8 cellular contexts compared by ENCODE assay signal in genomic region chrX:38327007-38327774, GRCh38. TPM values are rescaled to one million over a fixed set of nuclear protein-coding genes. Genes with fewer than 3 reads are reported as not detected.
DNase-seq lines count a peak whose midpoint lies in the region; TF ChIP-seq lines count a peak whose summit lies in the region.

Gene RPGR, minus strand, starts transcription at chrX:38327509. Its CDS starts 142 bp downstream, at chrX:38327367.

- DNase-seq in G401 (ENCODE audit: low spot score) (peak; percentile 87), H9 (peak; percentile 94), activated gamma-delta T cell (lab: John Stamatoyannopoulos, UW) (peak; percentile 79), fibroblast of villous mesenchyme (ENCODE audit: low read depth) (peak; percentile 93), neural crest cell (ENCODE audit: low read depth, low spot score) (peak; percentile 83), stomach (peak; percentile 93)

- no peak within 1 kb of the TSS for H3K23ac ChIP-seq in H9 (ENCODE audit: insufficient read length, low read depth, low read length)

- peaks cover 50 to 51% of the 10 kb centered on the region in 2 experiments for H3K9me3 Mint-ChIP-seq in H9
- peaks cover 4% of the 10 kb centered on the region for H3K9me3 Mint-ChIP-seq in neural crest cell

- H3K9me3 ChIP-seq in H9 (ENCODE audit: control insufficient read depth, low read depth, low read length) (no peaks in the 10 kb centered on the region), Loucy (ENCODE audit: insufficient read depth, low read depth, low read length) (no peaks in the 10 kb centered on the region), stomach (peaks cover 0 to 3% (median 0%) of the 10 kb centered on the region in 4 donors)

- no peak within 1 kb of the TSS for H2BK120ac ChIP-seq in H9 (ENCODE audit: low read depth, low read length, poor library complexity, severe bottlenecking)

- TF ChIP-seq EP300 in stomach (IDR thresholded peaks at IDR 0.05): no peak

- H2BK5ac ChIP-seq in H9 (ENCODE audit: insufficient read length, low read length): no peak within 1 kb of the TSS

- no peak within 1 kb of the TSS for H2AK5ac ChIP-seq in H9 (ENCODE audit: insufficient read length, low read length)

- H3K36me3 ChIP-seq in Loucy (ENCODE audit: insufficient read depth, low read length) (no peaks in the 10 kb centered on the region), stomach (no peaks in the 10 kb centered on the region)

- H3K27ac ChIP-seq in H9 (ENCODE audit: insufficient read length, low read depth, low read length) (peak within 1 kb of the TSS; percentile 33), stomach (peak within 1 kb of the TSS; percentile 84 to 90 (median 85))

- H3K9me2 ChIP-seq in Loucy (replicated peaks; ENCODE audit: low read depth, low read length): no peaks in the 10 kb centered on the region

- H3K56ac ChIP-seq in H9 (ENCODE audit: insufficient read length, low read depth, low read length): no peak within 1 kb of the TSS

- no peaks in the 10 kb centered on the region for H3F3A ChIP-seq in Loucy (ENCODE audit: low read depth)

- H3K18ac ChIP-seq in H9 (ENCODE audit: insufficient read length, low read depth, low read length): peak within 1 kb of the TSS; percentile 93

- H2BK15ac ChIP-seq in H9 (ENCODE audit: low read depth, low read length): no peak within 1 kb of the TSS

- H3K14ac ChIP-seq in H9 (ENCODE audit: insufficient read depth, low read length): peak within 1 kb of the TSS; percentile 95

- no peak within 1 kb of the TSS for H4K8ac ChIP-seq in H9 (replicated peaks; ENCODE audit: insufficient read length, low read depth, low read length)

- H3K36me3 Mint-ChIP-seq in H9 (ENCODE audit: insufficient read depth in 1 of 3, low read depth in 3 of 3) (peaks cover 0 to 1% (median 0%) of the 10 kb centered on the region in 3 experiments; a peak in 2 of 7 replicates), neural crest cell (ENCODE audit: low read depth) (no peaks in the 10 kb centered on the region)

- H4K20me1 ChIP-seq in H9 (ENCODE audit: control insufficient read depth, insufficient read depth, insufficient read length) (no peaks in the 10 kb centered on the region), Loucy (ENCODE audit: insufficient read depth, low read length, poor library complexity, severe bottlenecking) (no peaks in the 10 kb centered on the region)

- peak within 1 kb of the TSS; percentile 89 to 99 (median 95); a peak in 5 of 7 replicates for H3K27ac Mint-ChIP-seq in H9
- H3K27ac Mint-ChIP-seq in neural crest cell (ENCODE audit: unreplicated experiment): peak within 1 kb of the TSS; percentile 99

- H3K79me1 ChIP-seq in H9 (ENCODE audit: insufficient read depth, low read depth, low read length, poor library complexity, severe bottlenecking): no peaks in the 10 kb centered on the region

- no peak within 1 kb of the TSS for H2BK12ac ChIP-seq in H9 (ENCODE audit: insufficient read length, low read depth, low read length)

- H3K4ac ChIP-seq in H9 (ENCODE audit: low read depth, low read length): no peak within 1 kb of the TSS

- intact Hi-C loops in stomach (cut with DNase I; ENCODE audit: low total_unique reads): no loop called here

- H3K79me2 ChIP-seq in H9 (ENCODE audit: insufficient read depth, low read length): no peaks in the 10 kb centered on the region
- H3K79me2 ChIP-seq in Loucy (ENCODE audit: insufficient read depth, low read length): peaks cover 47% of the 10 kb centered on the region

- H3K4me1 ChIP-seq in H9 (ENCODE audit: insufficient read depth, low read length) (no peaks in the 10 kb centered on the region), Loucy (ENCODE audit: insufficient read depth, low read length, poor library complexity, severe bottlenecking) (peaks cover 43% of the 10 kb centered on the region), stomach (peaks cover 0 to 19% (median 6%) of the 10 kb centered on the region in 4 donors)

- WGBS in H9 (ENCODE audit: extremely low coverage, insufficient read length, low lambda C conversion rate): no CpG with 5 or more reads among the region's 67 CpGs
- WGBS in stomach, 5 donors: 0 to 41% (median 6%) methylated on average over 10 to 67 of the region's 67 CpGs

- H2BK20ac ChIP-seq in H9 (ENCODE audit: low read depth, low read length, poor library complexity, severe bottlenecking): no peak within 1 kb of the TSS

- H3K4me1 Mint-ChIP-seq in H9 (peaks cover 3 to 8% of the 10 kb centered on the region in 2 experiments; a peak in 2 of 4 replicates), neural crest cell (peaks cover 16% of the 10 kb centered on the region)

- no peak within 1 kb of the TSS for H4K5ac ChIP-seq in H9 (ENCODE audit: insufficient read length, low read depth, low read length)

- no peak within 1 kb of the TSS for H2AFZ ChIP-seq in H9 (ENCODE audit: low read length)
- H2AFZ ChIP-seq in Loucy (ENCODE audit: low read length): peak within 1 kb of the TSS; percentile 79

- TF ChIP-seq CTCF in H9 (conservative IDR thresholded peaks at IDR 0.05) (peak; percentile 75), Loucy (conservative IDR thresholded peaks at IDR 0.05; ENCODE audit: low read length) (peak; percentile 64), fibroblast of villous mesenchyme (IDR thresholded peaks at IDR 0.05; ENCODE audit: insufficient read depth, low read depth, low read length) (peak; percentile 74), neural crest cell (conservative IDR thresholded peaks at IDR 0.05) (peak; percentile 73), stomach (IDR thresholded peaks at IDR 0.05) (peak in 5 of 7 experiments; percentile 54 to 76 (median 64))

- H4K91ac ChIP-seq in H9 (ENCODE audit: insufficient read length, low read depth, low read length): no peak within 1 kb of the TSS

- no peaks in the 10 kb centered on the region for H3K23me2 ChIP-seq in H9 (ENCODE audit: insufficient read length, low read depth, low read length, poor library complexity, severe bottlenecking)

- TF ChIP-seq POLR2A in Raji (IDR thresholded peaks at IDR 0.05; ENCODE audit: insufficient read depth, low read depth, low read length) (peak; percentile 48), stomach (IDR thresholded peaks at IDR 0.05) (peak in 1 of 4 donors; percentile 9)

- H3K27me3 Mint-ChIP-seq in H9 (ENCODE audit: low read depth): no peaks in the 10 kb centered on the region
- no peaks in the 10 kb centered on the region for H3K27me3 Mint-ChIP-seq in neural crest cell (ENCODE audit: low read depth)

- no peak within 1 kb of the TSS for H3T11ph ChIP-seq in H9 (ENCODE audit: low read length)

- H3K4me2 ChIP-seq in H9 (ENCODE audit: insufficient read depth, insufficient read length, low read length) (peak within 1 kb of the TSS; percentile 36), Loucy (ENCODE audit: low read depth, low read length, poor library complexity, severe bottlenecking) (peak within 1 kb of the TSS; percentile 99)

- H3K9ac ChIP-seq in H9 (ENCODE audit: extremely low read depth, insufficient read length, low read length) (peak within 1 kb of the TSS; percentile 76), Loucy (ENCODE audit: low read depth, low read length, poor library complexity, severe bottlenecking) (peak within 1 kb of the TSS; percentile 98)

- H3K4me3 Mint-ChIP-seq in H9 (peak within 1 kb of the TSS; percentile 84 to 91), neural crest cell (peak within 1 kb of the TSS; percentile 95)

- H3K27me3 ChIP-seq in H9 (ENCODE audit: insufficient read depth, low read length) (no peaks in the 10 kb centered on the region), Loucy (ENCODE audit: insufficient read depth, low read length, poor library complexity, severe bottlenecking) (no peaks in the 10 kb centered on the region), stomach (peaks cover 0 to 3% (median 0%) of the 10 kb centered on the region in 3 donors)

- H3K4me3 ChIP-seq in Loucy (ENCODE audit: low read length, poor library complexity, severe bottlenecking) (peak within 1 kb of the TSS; percentile 97), fibroblast of villous mesenchyme (ENCODE audit: low read depth, low read length) (peak within 1 kb of the TSS; percentile 75), stomach (peak within 1 kb of the TSS; percentile 49 to 69 (median 63))

- in situ Hi-C loops in G401 (cut with HindIII; ENCODE audit: low sequenced_read_pairs): no loop called here

RNA-seq across cellular contexts. Expression of gene RPGR, which starts in this region (rescaled TPM):
- total RNA-seq in G401 (2014; rRNA removed; shearing (Covaris generic)): 7.8 and 9.2 TPM in 2 replicates
- total RNA-seq in H9 (2021): 5.9 and 7.3 TPM in 2 replicates
- total RNA-seq in fibroblast of villous mesenchyme: 4.3 and 6.8 TPM in 2 replicates
- 9.1 and 9.2 TPM in 2 replicates for total RNA-seq in neural crest cell
- 10 to 100 TPM in 4 of 5 donors, 1 to 10 TPM in 1; 1.3 to 97.3 (median 23.2) TPM for total RNA-seq in stomach
- 1 to 10 TPM; 5.3 to 9.8 (median 6.7) TPM for polyA plus RNA-seq in stomach

Comparison
In these comparisons a context has a peak if more than half of its experiments do, and no peak if none do; other contexts are left out.
1. Peak in every context shown above with its lines: DNase-seq, H3K4me3 ChIP-seq and H3K27ac ChIP-seq.